Comparison of ENCODE assay signal across 38 cellular contexts in the genomic region with DNA sequence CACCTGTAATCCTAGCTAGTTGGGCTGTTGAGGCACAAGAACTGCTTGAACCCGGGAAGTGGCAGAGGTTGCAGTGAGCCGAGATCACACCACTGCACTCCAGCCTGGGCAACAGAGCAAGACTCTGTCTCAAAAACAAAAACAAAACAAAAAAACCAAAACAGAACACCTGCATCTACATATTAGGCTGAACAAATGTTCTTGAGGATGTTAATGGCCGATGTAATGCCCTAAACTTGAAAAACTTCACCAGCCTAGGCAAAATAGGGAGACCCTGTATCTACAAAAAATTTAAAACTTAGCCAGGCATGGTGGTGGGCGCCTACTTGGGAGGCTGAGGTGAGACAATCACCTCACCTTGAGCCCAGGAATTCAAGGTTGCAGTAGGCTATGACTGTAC.
"Had no signal": no experiment of that assay in that cellular context is flagged by ENCODE, and none has a peak within 500 bp of the region (broad histone marks: within the 10 kb centered on the region; RNA-seq: fewer than 3 reads in every experiment).

No MANE protein-coding gene starts in this region.

- H3K36me3 ChIP-seq: brain microvascular endothelial cell had no signal

- H3K27me3 Mint-ChIP-seq: activated B cell treated with CpG ODN at 0.5 μM for 24 hours; activated CD4-positive, alpha-beta memory T cell treated with anti-CD3 and anti-CD28 coated beads, Interleukin-2, amount 10 ng/mL, durations not matched to agents 7 days and 5 days; activated CD8-positive, alpha-beta memory T cell treated with anti-CD3 and anti-CD28 coated beads, Interleukin-2, amount 10 ng/mL, durations not matched to agents 7 days and 5 days; activated naive CD4-positive, alpha-beta T cell treated with anti-CD3 and anti-CD28 coated beads, Interleukin-2, amount 10 ng/mL, durations not matched to agents 7 days and 5 days; activated naive CD8-positive, alpha-beta T cell; activated naive CD8-positive, alpha-beta T cell treated with anti-CD3 and anti-CD28 coated beads, Interleukin-2, amount 50 U/mL, for 24 hours had no signal

- H3K4me3 ChIP-seq: PC-9 had no signal

- H3K27ac ChIP-seq: brain microvascular endothelial cell, KMS-11, PC-9, RWPE1, VCaP had no signal

- H3K4me3 Mint-ChIP-seq: activated B cell treated with CpG ODN at 0.5 μM for 24 hours; activated CD4-positive, alpha-beta memory T cell treated with anti-CD3 and anti-CD28 coated beads, Interleukin-2, amount 10 ng/mL, durations not matched to agents 7 days and 5 days; activated CD8-positive, alpha-beta memory T cell treated with anti-CD3 and anti-CD28 coated beads, Interleukin-2, amount 10 ng/mL, durations not matched to agents 7 days and 5 days; activated naive CD4-positive, alpha-beta T cell treated with anti-CD3 and anti-CD28 coated beads, Interleukin-2, amount 10 ng/mL, durations not matched to agents 7 days and 5 days; activated naive CD8-positive, alpha-beta T cell; activated naive CD8-positive, alpha-beta T cell treated with anti-CD3 and anti-CD28 coated beads, Interleukin-2, amount 50 U/mL, for 24 hours had no signal

- H2AFZ ChIP-seq: PC-9 had no signal

- H3K4me2 ChIP-seq: KMS-11, PC-9 had no signal

- H3K9ac ChIP-seq: KMS-11 had no signal

- H3K9me3 Mint-ChIP-seq: activated B cell treated with CpG ODN at 0.5 μM for 24 hours; activated CD4-positive, alpha-beta memory T cell treated with anti-CD3 and anti-CD28 coated beads, Interleukin-2, amount 10 ng/mL, durations not matched to agents 7 days and 5 days; activated naive CD4-positive, alpha-beta T cell treated with anti-CD3 and anti-CD28 coated beads, Interleukin-2, amount 10 ng/mL, durations not matched to agents 7 days and 5 days; activated naive CD8-positive, alpha-beta T cell treated with anti-CD3 and anti-CD28 coated beads, Interleukin-2, amount 50 U/mL, for 24 hours had no signal

- H3K27ac Mint-ChIP-seq: activated B cell treated with CpG ODN at 0.5 μM for 24 hours; activated CD4-positive, alpha-beta memory T cell treated with anti-CD3 and anti-CD28 coated beads, Interleukin-2, amount 10 ng/mL, durations not matched to agents 7 days and 5 days; activated CD8-positive, alpha-beta memory T cell treated with anti-CD3 and anti-CD28 coated beads, Interleukin-2, amount 10 ng/mL, durations not matched to agents 7 days and 5 days; activated naive CD4-positive, alpha-beta T cell treated with anti-CD3 and anti-CD28 coated beads, Interleukin-2, amount 10 ng/mL, durations not matched to agents 7 days and 5 days; activated naive CD8-positive, alpha-beta T cell; activated naive CD8-positive, alpha-beta T cell treated with anti-CD3 and anti-CD28 coated beads, Interleukin-2, amount 50 U/mL, for 24 hours had no signal

- DNase-seq: activated B cell treated with CpG ODN at 0.5 μM for 24 hours; activated CD4-positive, alpha-beta memory T cell treated with anti-CD3 and anti-CD28 coated beads, Interleukin-2, amount 10 ng/mL, durations not matched to agents 7 days and 5 days; activated CD4-positive, alpha-beta T cell treated with anti-CD3 and anti-CD28 coated beads for 4 hours; activated CD4-positive, alpha-beta T cell treated with anti-CD3 and anti-CD28 coated beads, Interleukin-2, amount 50 U/mL, for 1 hour; activated CD4-positive, CD25-positive, alpha-beta regulatory T cell treated with anti-CD3 and anti-CD28 coated beads, Interleukin-2, amount 50 U/mL, for 72 hours; activated CD8-positive, alpha-beta memory T cell treated with anti-CD3 and anti-CD28 coated beads for 24 hours; activated CD8-positive, alpha-beta memory T cell treated with anti-CD3 and anti-CD28 coated beads, Interleukin-2, amount 10 ng/mL, durations not matched to agents 7 days and 5 days; activated CD8-positive, alpha-beta memory T cell treated with anti-CD3 and anti-CD28 coated beads, Interleukin-2, amount 50 U/mL, for 48 hours; activated effector memory CD4-positive, alpha-beta T cell treated with Interleukin-2 at 50 U/mL for 16 hours; activated naive CD4-positive, alpha-beta T cell treated with anti-CD3 and anti-CD28 coated beads, Interleukin-2, amount 10 ng/mL, durations not matched to agents 7 days and 5 days; activated naive CD8-positive, alpha-beta T cell treated with anti-CD3 and anti-CD28 coated beads, Interleukin-2, amount 50 U/mL, for 24 hours; activated T-cell treated with anti-CD3 and anti-CD28 coated beads, Interleukin-2, amount 50 U/mL, for 1 hour; anterior cingulate cortex; brain microvascular endothelial cell; central memory CD4-positive, alpha-beta T cell; MM.1S; NCI-H1092 treated with DMSO at 0.1 percent for 48 hours; NCI-H1417; NCI-H146; NCI-H187; NCI-H2029 treated with DMSO at 0.1 percent for 48 hours; NCI-H2107; NCI-H2171; NCI-H510A; NCI-H526; NCI-H748 treated with DMSO at 0.1 percent for 48 hours; NK-92 treated with Interleukin-12 subunit alpha and Interleukin-12 subunit beta, amount 100 ng/mL, for 24 hours; PC-9; SIG-M5; SW 1271; T-helper 1 cell; T-helper 2 cell; T-helper 9 cell had no signal

- ATAC-seq: activated CD8-positive, alpha-beta memory T cell treated with anti-CD3 and anti-CD28 coated beads, Interleukin-2, amount 10 ng/mL, durations not matched to agents 7 days and 5 days; activated naive CD8-positive, alpha-beta T cell treated with anti-CD3 and anti-CD28 coated beads, Interleukin-2, amount 50 U/mL, for 24 hours; Right ventricle myocardium inferior had no signal

- H3K27me3 ChIP-seq: brain microvascular endothelial cell had no signal
